ENCODE assay signal across 1 cellular context in the genomic region with DNA sequence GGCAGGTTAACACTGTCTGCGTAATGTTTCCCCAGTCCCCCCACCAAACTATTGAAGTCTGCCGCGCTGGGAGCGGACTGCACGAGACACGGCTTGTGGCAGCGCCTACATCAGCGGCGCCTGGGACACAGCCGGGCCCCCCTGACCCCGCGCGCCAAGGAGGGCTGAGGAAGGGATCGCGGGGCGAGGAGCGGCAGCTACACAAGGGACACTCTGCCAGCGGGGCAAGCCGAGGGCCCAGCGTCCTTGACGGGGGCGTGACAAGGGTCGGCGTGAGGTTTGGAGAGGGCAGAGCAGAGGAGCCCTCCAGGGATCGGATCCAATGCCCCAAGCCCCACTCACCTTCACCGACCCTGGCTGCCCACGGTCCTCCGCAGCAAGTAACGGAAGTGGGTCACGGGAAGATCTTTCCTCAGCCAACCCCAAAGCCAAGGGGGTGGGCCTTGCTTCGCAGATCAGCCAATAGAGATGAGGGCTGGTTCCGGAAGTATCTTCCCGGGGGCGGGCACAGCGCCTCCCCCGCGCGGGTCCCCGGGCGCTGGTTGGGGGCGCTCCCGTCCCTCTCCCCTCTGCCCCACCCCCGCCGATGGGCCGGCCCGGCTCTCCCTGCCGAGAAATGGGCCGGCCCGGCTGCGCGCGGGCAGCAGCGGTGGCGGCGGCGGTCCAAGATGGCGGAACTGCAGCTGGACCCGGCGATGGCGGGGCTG.
TF ChIP-seq lines count a peak whose summit lies in the region.

A gene (minus strand): TSS at position 387 of the 707 bp plus-strand sequence. CDS start 4,319 bp downstream, outside the sequence.
A gene with protein sequence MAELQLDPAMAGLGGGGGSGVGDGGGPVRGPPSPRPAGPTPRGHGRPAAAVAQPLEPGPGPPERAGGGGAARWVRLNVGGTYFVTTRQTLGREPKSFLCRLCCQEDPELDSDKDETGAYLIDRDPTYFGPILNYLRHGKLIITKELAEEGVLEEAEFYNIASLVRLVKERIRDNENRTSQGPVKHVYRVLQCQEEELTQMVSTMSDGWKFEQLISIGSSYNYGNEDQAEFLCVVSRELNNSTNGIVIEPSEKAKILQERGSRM (plus strand): TSS at position 643 of the 707 bp plus-strand sequence. CDS start 26 bp downstream, at position 669.

TF ChIP-seq in WTC11, 78 proteins besides CTCF, POLR2A, EP300 and RAD21 (continued from another document and continues in another):
- no peak for TF ChIP-seq ZNF317 (CRISPR knock-in tag; IDR thresholded peaks at IDR 0.05; ENCODE audit: borderline replicate concordance, low read depth)
- TF ChIP-seq, protein P1, sequence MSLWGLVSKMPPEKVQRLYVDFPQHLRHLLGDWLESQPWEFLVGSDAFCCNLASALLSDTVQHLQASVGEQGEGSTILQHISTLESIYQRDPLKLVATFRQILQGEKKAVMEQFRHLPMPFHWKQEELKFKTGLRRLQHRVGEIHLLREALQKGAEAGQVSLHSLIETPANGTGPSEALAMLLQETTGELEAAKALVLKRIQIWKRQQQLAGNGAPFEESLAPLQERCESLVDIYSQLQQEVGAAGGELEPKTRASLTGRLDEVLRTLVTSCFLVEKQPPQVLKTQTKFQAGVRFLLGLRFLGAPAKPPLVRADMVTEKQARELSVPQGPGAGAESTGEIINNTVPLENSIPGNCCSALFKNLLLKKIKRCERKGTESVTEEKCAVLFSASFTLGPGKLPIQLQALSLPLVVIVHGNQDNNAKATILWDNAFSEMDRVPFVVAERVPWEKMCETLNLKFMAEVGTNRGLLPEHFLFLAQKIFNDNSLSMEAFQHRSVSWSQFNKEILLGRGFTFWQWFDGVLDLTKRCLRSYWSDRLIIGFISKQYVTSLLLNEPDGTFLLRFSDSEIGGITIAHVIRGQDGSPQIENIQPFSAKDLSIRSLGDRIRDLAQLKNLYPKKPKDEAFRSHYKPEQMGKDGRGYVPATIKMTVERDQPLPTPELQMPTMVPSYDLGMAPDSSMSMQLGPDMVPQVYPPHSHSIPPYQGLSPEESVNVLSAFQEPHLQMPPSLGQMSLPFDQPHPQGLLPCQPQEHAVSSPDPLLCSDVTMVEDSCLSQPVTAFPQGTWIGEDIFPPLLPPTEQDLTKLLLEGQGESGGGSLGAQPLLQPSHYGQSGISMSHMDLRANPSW (CRISPR knock-in tag; conservative IDR thresholded peaks at IDR 0.05; ENCODE audit: low read depth) = no peak
- TF ChIP-seq, protein P2, sequence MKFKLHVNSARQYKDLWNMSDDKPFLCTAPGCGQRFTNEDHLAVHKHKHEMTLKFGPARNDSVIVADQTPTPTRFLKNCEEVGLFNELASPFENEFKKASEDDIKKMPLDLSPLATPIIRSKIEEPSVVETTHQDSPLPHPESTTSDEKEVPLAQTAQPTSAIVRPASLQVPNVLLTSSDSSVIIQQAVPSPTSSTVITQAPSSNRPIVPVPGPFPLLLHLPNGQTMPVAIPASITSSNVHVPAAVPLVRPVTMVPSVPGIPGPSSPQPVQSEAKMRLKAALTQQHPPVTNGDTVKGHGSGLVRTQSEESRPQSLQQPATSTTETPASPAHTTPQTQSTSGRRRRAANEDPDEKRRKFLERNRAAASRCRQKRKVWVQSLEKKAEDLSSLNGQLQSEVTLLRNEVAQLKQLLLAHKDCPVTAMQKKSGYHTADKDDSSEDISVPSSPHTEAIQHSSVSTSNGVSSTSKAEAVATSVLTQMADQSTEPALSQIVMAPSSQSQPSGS (CRISPR knock-in tag; IDR thresholded peaks at IDR 0.05; ENCODE audit: borderline replicate concordance, low read depth) = no peak
- no peak for TF ChIP-seq TEAD4 (CRISPR knock-in tag; IDR thresholded peaks at IDR 0.05)
- TF ChIP-seq SOX15 (CRISPR knock-in tag; IDR thresholded peaks at IDR 0.05) = no peak
- TF ChIP-seq TP53 (CRISPR knock-in tag; IDR thresholded peaks at IDR 0.05) = no peak
- TF ChIP-seq NR2C2 (CRISPR knock-in tag; IDR thresholded peaks at IDR 0.05) = no peak; the same call in 1 of the 2 replicates
- TF ChIP-seq FOXK1 (CRISPR knock-in tag; IDR thresholded peaks at IDR 0.05) = peak; percentile 74
- peak; percentile 93 for TF ChIP-seq NFYB (CRISPR knock-in tag; conservative IDR thresholded peaks at IDR 0.05; ENCODE audit: low read depth)
- no peak for TF ChIP-seq ZNF263 (CRISPR knock-in tag; IDR thresholded peaks at IDR 0.05; ENCODE audit: low read depth)
- TF ChIP-seq KAT7 (CRISPR knock-in tag; IDR thresholded peaks at IDR 0.05; ENCODE audit: borderline replicate concordance) = peak; percentile 6; the same call in 1 of the 2 replicates
- TF ChIP-seq SP1 (CRISPR knock-in tag; conservative IDR thresholded peaks at IDR 0.05) = peak; percentile 92
- TF ChIP-seq, protein P3, sequence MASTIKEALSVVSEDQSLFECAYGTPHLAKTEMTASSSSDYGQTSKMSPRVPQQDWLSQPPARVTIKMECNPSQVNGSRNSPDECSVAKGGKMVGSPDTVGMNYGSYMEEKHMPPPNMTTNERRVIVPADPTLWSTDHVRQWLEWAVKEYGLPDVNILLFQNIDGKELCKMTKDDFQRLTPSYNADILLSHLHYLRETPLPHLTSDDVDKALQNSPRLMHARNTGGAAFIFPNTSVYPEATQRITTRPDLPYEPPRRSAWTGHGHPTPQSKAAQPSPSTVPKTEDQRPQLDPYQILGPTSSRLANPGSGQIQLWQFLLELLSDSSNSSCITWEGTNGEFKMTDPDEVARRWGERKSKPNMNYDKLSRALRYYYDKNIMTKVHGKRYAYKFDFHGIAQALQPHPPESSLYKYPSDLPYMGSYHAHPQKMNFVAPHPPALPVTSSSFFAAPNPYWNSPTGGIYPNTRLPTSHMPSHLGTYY (CRISPR knock-in tag; IDR thresholded peaks at IDR 0.05) = no peak
- TF ChIP-seq ZNF232 (CRISPR knock-in tag; IDR thresholded peaks at IDR 0.05) = peak; percentile 94
- TF ChIP-seq GTF2I (CRISPR knock-in tag; conservative IDR thresholded peaks at IDR 0.05) = no peak
- TF ChIP-seq ZNF138 (CRISPR knock-in tag; conservative IDR thresholded peaks at IDR 0.05) = no peak
- TF ChIP-seq, protein P4, sequence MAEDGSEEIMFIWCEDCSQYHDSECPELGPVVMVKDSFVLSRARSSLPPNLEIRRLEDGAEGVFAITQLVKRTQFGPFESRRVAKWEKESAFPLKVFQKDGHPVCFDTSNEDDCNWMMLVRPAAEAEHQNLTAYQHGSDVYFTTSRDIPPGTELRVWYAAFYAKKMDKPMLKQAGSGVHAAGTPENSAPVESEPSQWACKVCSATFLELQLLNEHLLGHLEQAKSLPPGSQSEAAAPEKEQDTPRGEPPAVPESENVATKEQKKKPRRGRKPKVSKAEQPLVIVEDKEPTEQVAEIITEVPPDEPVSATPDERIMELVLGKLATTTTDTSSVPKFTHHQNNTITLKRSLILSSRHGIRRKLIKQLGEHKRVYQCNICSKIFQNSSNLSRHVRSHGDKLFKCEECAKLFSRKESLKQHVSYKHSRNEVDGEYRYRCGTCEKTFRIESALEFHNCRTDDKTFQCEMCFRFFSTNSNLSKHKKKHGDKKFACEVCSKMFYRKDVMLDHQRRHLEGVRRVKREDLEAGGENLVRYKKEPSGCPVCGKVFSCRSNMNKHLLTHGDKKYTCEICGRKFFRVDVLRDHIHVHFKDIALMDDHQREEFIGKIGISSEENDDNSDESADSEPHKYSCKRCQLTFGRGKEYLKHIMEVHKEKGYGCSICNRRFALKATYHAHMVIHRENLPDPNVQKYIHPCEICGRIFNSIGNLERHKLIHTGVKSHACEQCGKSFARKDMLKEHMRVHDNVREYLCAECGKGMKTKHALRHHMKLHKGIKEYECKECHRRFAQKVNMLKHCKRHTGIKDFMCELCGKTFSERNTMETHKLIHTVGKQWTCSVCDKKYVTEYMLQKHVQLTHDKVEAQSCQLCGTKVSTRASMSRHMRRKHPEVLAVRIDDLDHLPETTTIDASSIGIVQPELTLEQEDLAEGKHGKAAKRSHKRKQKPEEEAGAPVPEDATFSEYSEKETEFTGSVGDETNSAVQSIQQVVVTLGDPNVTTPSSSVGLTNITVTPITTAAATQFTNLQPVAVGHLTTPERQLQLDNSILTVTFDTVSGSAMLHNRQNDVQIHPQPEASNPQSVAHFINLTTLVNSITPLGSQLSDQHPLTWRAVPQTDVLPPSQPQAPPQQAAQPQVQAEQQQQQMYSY (CRISPR knock-in tag; IDR thresholded peaks at IDR 0.05) = no peak
- TF ChIP-seq, protein P5, sequence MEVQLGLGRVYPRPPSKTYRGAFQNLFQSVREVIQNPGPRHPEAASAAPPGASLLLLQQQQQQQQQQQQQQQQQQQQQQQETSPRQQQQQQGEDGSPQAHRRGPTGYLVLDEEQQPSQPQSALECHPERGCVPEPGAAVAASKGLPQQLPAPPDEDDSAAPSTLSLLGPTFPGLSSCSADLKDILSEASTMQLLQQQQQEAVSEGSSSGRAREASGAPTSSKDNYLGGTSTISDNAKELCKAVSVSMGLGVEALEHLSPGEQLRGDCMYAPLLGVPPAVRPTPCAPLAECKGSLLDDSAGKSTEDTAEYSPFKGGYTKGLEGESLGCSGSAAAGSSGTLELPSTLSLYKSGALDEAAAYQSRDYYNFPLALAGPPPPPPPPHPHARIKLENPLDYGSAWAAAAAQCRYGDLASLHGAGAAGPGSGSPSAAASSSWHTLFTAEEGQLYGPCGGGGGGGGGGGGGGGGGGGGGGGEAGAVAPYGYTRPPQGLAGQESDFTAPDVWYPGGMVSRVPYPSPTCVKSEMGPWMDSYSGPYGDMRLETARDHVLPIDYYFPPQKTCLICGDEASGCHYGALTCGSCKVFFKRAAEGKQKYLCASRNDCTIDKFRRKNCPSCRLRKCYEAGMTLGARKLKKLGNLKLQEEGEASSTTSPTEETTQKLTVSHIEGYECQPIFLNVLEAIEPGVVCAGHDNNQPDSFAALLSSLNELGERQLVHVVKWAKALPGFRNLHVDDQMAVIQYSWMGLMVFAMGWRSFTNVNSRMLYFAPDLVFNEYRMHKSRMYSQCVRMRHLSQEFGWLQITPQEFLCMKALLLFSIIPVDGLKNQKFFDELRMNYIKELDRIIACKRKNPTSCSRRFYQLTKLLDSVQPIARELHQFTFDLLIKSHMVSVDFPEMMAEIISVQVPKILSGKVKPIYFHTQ (CRISPR knock-in tag; IDR thresholded peaks at IDR 0.05) = no peak
- no peak; the same call in 1 of the 2 replicates for TF ChIP-seq IRF2 (CRISPR knock-in tag; IDR thresholded peaks at IDR 0.05; ENCODE audit: borderline replicate concordance, low read depth)
- no peak for TF ChIP-seq FOXJ3 (CRISPR knock-in tag; IDR thresholded peaks at IDR 0.05; ENCODE audit: borderline replicate concordance)
- peak; percentile 63; the same call in 1 of the 2 replicates for TF ChIP-seq ZNF416 (CRISPR knock-in tag; IDR thresholded peaks at IDR 0.05)
- TF ChIP-seq, protein P6, sequence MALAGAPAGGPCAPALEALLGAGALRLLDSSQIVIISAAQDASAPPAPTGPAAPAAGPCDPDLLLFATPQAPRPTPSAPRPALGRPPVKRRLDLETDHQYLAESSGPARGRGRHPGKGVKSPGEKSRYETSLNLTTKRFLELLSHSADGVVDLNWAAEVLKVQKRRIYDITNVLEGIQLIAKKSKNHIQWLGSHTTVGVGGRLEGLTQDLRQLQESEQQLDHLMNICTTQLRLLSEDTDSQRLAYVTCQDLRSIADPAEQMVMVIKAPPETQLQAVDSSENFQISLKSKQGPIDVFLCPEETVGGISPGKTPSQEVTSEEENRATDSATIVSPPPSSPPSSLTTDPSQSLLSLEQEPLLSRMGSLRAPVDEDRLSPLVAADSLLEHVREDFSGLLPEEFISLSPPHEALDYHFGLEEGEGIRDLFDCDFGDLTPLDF (CRISPR knock-in tag; IDR thresholded peaks at IDR 0.05) = peak; percentile 90
- TF ChIP-seq TCF7 (CRISPR knock-in tag; IDR thresholded peaks at IDR 0.05; ENCODE audit: low read depth) = no peak
- TF ChIP-seq SMAD3 (CRISPR knock-in tag; IDR thresholded peaks at IDR 0.05; ENCODE audit: borderline replicate concordance) = peak; percentile 86
- no peak for TF ChIP-seq RORB (CRISPR knock-in tag; IDR thresholded peaks at IDR 0.05)
- TF ChIP-seq, protein P7, sequence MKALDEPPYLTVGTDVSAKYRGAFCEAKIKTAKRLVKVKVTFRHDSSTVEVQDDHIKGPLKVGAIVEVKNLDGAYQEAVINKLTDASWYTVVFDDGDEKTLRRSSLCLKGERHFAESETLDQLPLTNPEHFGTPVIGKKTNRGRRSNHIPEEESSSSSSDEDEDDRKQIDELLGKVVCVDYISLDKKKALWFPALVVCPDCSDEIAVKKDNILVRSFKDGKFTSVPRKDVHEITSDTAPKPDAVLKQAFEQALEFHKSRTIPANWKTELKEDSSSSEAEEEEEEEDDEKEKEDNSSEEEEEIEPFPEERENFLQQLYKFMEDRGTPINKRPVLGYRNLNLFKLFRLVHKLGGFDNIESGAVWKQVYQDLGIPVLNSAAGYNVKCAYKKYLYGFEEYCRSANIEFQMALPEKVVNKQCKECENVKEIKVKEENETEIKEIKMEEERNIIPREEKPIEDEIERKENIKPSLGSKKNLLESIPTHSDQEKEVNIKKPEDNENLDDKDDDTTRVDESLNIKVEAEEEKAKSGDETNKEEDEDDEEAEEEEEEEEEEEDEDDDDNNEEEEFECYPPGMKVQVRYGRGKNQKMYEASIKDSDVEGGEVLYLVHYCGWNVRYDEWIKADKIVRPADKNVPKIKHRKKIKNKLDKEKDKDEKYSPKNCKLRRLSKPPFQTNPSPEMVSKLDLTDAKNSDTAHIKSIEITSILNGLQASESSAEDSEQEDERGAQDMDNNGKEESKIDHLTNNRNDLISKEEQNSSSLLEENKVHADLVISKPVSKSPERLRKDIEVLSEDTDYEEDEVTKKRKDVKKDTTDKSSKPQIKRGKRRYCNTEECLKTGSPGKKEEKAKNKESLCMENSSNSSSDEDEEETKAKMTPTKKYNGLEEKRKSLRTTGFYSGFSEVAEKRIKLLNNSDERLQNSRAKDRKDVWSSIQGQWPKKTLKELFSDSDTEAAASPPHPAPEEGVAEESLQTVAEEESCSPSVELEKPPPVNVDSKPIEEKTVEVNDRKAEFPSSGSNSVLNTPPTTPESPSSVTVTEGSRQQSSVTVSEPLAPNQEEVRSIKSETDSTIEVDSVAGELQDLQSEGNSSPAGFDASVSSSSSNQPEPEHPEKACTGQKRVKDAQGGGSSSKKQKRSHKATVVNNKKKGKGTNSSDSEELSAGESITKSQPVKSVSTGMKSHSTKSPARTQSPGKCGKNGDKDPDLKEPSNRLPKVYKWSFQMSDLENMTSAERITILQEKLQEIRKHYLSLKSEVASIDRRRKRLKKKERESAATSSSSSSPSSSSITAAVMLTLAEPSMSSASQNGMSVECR (CRISPR knock-in tag; IDR thresholded peaks at IDR 0.05; ENCODE audit: borderline replicate concordance) = peak; percentile 86; the same call in 1 of the 2 replicates
- no peak; the same call in 1 of the 2 replicates for TF ChIP-seq ZBTB21 (CRISPR knock-in tag; IDR thresholded peaks at IDR 0.05; ENCODE audit: borderline replicate concordance)
- no peak for TF ChIP-seq JUN (CRISPR knock-in tag; IDR thresholded peaks at IDR 0.05)
- TF ChIP-seq, protein P8, sequence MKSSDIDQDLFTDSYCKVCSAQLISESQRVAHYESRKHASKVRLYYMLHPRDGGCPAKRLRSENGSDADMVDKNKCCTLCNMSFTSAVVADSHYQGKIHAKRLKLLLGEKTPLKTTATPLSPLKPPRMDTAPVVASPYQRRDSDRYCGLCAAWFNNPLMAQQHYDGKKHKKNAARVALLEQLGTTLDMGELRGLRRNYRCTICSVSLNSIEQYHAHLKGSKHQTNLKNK (CRISPR knock-in tag; IDR thresholded peaks at IDR 0.05) = no peak
- TF ChIP-seq CBFB (CRISPR knock-in tag; IDR thresholded peaks at IDR 0.05; ENCODE audit: low read depth) = peak; percentile 66; the same call in 1 of the 2 replicates
- no peak for TF ChIP-seq ETV6 (CRISPR knock-in tag; IDR thresholded peaks at IDR 0.05)
- TF ChIP-seq, protein P9, sequence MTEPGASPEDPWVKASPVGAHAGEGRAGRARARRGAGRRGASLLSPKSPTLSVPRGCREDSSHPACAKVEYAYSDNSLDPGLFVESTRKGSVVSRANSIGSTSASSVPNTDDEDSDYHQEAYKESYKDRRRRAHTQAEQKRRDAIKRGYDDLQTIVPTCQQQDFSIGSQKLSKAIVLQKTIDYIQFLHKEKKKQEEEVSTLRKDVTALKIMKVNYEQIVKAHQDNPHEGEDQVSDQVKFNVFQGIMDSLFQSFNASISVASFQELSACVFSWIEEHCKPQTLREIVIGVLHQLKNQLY (CRISPR knock-in tag; IDR thresholded peaks at IDR 0.05) = no peak
